ENCODE assay signal across 16 cellular contexts in genomic region chr19:30529876-30530275, GRCh38.
DNase-seq lines count a peak whose midpoint lies in the region; ATAC-seq and TF ChIP-seq lines count a peak whose summit lies in the region.
"Had no signal": no experiment of that assay in that cellular context is flagged by ENCODE, and none has a peak within 500 bp of the region (broad histone marks: within the 10 kb centered on the region; RNA-seq: fewer than 3 reads in every experiment).

No MANE protein-coding gene starts in this region.

- DNase-seq in SK-N-SH, result peak; percentile 40
- peak; percentile 28 to 51 for DNase-seq in SJCRH30
- DNase-seq in left lobe of liver (ENCODE audit: low spot score), result peak; percentile 14
- no peak for DNase-seq in KG1 (lab: John Stamatoyannopoulos, UW)
- DNase-seq in cortex of kidney (lab: John Stamatoyannopoulos, UW), result no peak
- DNase-seq in activated CD4-positive, alpha-beta T cell treated with anti-CD3 and anti-CD28 coated beads for 1 hour, result no peak
- DNase-seq: Caco-2; CD8-positive, alpha-beta memory T cell; DND-41; GDM1; H7 had no signal

- no peaks in the 10 kb centered on the region for H3K9me2 ChIP-seq in SK-N-SH

- H3K27me3 ChIP-seq in SK-N-SH (ENCODE audit: insufficient read depth) (no peaks in the 10 kb centered on the region), SJCRH30 (no peaks in the 10 kb centered on the region)
- H3K27me3 ChIP-seq: BLaER1 had no signal

- no peaks in the 10 kb centered on the region for H3K9me3 ChIP-seq in SK-N-SH
- H3K9me3 ChIP-seq in SJCRH30 (replicated peaks), result no peaks in the 10 kb centered on the region
- H3K9me3 ChIP-seq: BLaER1, Caco-2 had no signal

- WGBS in SK-N-SH (ENCODE audit: low lambda C conversion rate), result 18% methylated on average over 3 of the region's 3 CpGs

- no peaks in the 10 kb centered on the region for H3K79me2 ChIP-seq in SK-N-SH (ENCODE audit: insufficient read depth)

- no peaks in the 10 kb centered on the region for H3F3A ChIP-seq in SK-N-SH (replicated peaks; ENCODE audit: insufficient read depth)

- no peak overlapping the region for H3K4me3 ChIP-seq in SK-N-SH (ENCODE audit: low read depth in 2 of 2, low read length in 1 of 2)
- H3K4me3 ChIP-seq in SJCRH30, result no peak overlapping the region
- H3K4me3 ChIP-seq: BLaER1, GM23338 had no signal

- TF ChIP-seq EP300 in SK-N-SH (IDR thresholded peaks at IDR 0.05; ENCODE audit: borderline replicate concordance in 1 of 2, low read depth in 1 of 2, low read length in 1 of 2), result no peak

- POLR2A ChIA-PET in SK-N-SH (lab: Yijun Ruan, JAX), result no interaction called here

- H3K36me3 ChIP-seq in SK-N-SH (replicated peaks in 1 of 2; ENCODE audit: control insufficient read depth in 1 of 2, insufficient read depth in 2 of 2, low read length in 1 of 2), result no peaks in the 10 kb centered on the region
- H3K36me3 ChIP-seq in SJCRH30, result no peaks in the 10 kb centered on the region
- H3K36me3 ChIP-seq: BLaER1 had no signal

- no peak for TF ChIP-seq RAD21 in SK-N-SH (IDR thresholded peaks at IDR 0.05; ENCODE audit: low read length)

- H3K4me1 ChIP-seq in SK-N-SH (ENCODE audit: control insufficient read depth in 1 of 2, insufficient read depth in 2 of 2, low read depth in 1 of 2, low read length in 1 of 2), result peaks cover 0 to 10% of the 10 kb centered on the region in 2 experiments; a peak in 1 of 4 replicates
- peaks cover 28% of the 10 kb centered on the region for H3K4me1 ChIP-seq in SJCRH30
- H3K4me1 ChIP-seq: BLaER1, Caco-2 had no signal

- no peak overlapping the region for H3K4me2 ChIP-seq in SK-N-SH
- H3K4me2 ChIP-seq: BLaER1, GM23338 had no signal

- no peaks in the 10 kb centered on the region for H4K20me1 ChIP-seq in SK-N-SH (ENCODE audit: insufficient read depth)
- H4K20me1 ChIP-seq: BLaER1 had no signal

- H3K27ac ChIP-seq in SK-N-SH (ENCODE audit: low read depth in 2 of 2, low read length in 1 of 2), result no peak overlapping the region
- no peak overlapping the region for H3K27ac ChIP-seq in SJCRH30
- H3K27ac ChIP-seq: 22Rv1, BLaER1 had no signal

- H2AFZ ChIP-seq in SK-N-SH (ENCODE audit: low read depth), result no peak overlapping the region
- H2AFZ ChIP-seq: GM23338 had no signal

- CTCF ChIA-PET in SK-N-SH (lab: Yijun Ruan, JAX), result interaction anchor here (1.0 kb wide), 1 partner anchor 98 kb away, joined by 3 read pairs; no protein-coding TSS in a partner anchor

- ATAC-seq in SK-N-SH treated with all-trans-retinoic acid at 6 μM for 48 hours (no peak), left lobe of liver (no peak)
- ATAC-seq: GM23338, HepG2 had no signal

- H3K9ac ChIP-seq in SK-N-SH, result no peak overlapping the region
- H3K9ac ChIP-seq: BLaER1 had no signal

- no peak for TF ChIP-seq CTCF in SK-N-SH (IDR thresholded peaks at IDR 0.05)

TF ChIP-seq in SK-N-SH, 30 proteins besides CTCF, POLR2A, EP300 and RAD21:
- TF ChIP-seq RCOR1 (IDR thresholded peaks at IDR 0.05; ENCODE audit: low read length) (no peak), RXRA (IDR thresholded peaks at IDR 0.05; ENCODE audit: borderline replicate concordance, low read depth) (no peak), TEAD4 (IDR thresholded peaks at IDR 0.05; ENCODE audit: borderline replicate concordance, insufficient read depth) (no peak), RFX5 (IDR thresholded peaks at IDR 0.05; ENCODE audit: low read length) (no peak), YY1 (IDR thresholded peaks at IDR 0.05; ENCODE audit: low read depth) (no peak), USF2 (IDR thresholded peaks at IDR 0.05; ENCODE audit: borderline replicate concordance, low read depth, low read length) (no peak), TCF12 (IDR thresholded peaks at IDR 0.05) (no peak), REST (IDR thresholded peaks at IDR 0.05; ENCODE audit: low read depth, low read length) (no peak), GATA2 (CRISPR knock-in tag; IDR thresholded peaks at IDR 0.05) (no peak)
TF ChIP-seq in SK-N-SH: peak in this region for 0.

TF ChIP-seq in SK-N-SH treated with all-trans-retinoic acid at 6 μM for 48 hours, 23 proteins besides CTCF, POLR2A, EP300 and RAD21:
- TF ChIP-seq ZFP3 (CRISPR knock-in tag; IDR thresholded peaks at IDR 0.05), result no peak
- no peak for TF ChIP-seq ZNF8 (CRISPR knock-in tag; IDR thresholded peaks at IDR 0.05)
- no peak for TF ChIP-seq GLIS3 (CRISPR knock-in tag; IDR thresholded peaks at IDR 0.05)
- no peak for TF ChIP-seq ARNTL (CRISPR knock-in tag; IDR thresholded peaks at IDR 0.05; ENCODE audit: borderline replicate concordance, low read depth)
- TF ChIP-seq ESRRG (CRISPR knock-in tag; IDR thresholded peaks at IDR 0.05), result no peak
- no peak for TF ChIP-seq ISL1 (CRISPR knock-in tag; IDR thresholded peaks at IDR 0.05)
- no peak for TF ChIP-seq CSDC2 (CRISPR knock-in tag; IDR thresholded peaks at IDR 0.05)
- no peak for TF ChIP-seq ZC3H10 (CRISPR knock-in tag; IDR thresholded peaks at IDR 0.05)
- no peak for TF ChIP-seq SNAI2 (CRISPR knock-in tag; IDR thresholded peaks at IDR 0.05)
- TF ChIP-seq CREB5 (CRISPR knock-in tag; IDR thresholded peaks at IDR 0.05; ENCODE audit: low read depth), result no peak
- TF ChIP-seq ZNF70 (CRISPR knock-in tag; IDR thresholded peaks at IDR 0.05), result no peak
- TF ChIP-seq OSR1 (CRISPR knock-in tag; IDR thresholded peaks at IDR 0.05), result no peak
- TF ChIP-seq CSRNP3 (CRISPR knock-in tag; IDR thresholded peaks at IDR 0.05), result no peak
- no peak for TF ChIP-seq RARB (CRISPR knock-in tag; IDR thresholded peaks at IDR 0.05)
- TF ChIP-seq PPARA (CRISPR knock-in tag; IDR thresholded peaks at IDR 0.05; ENCODE audit: borderline replicate concordance), result no peak
TF ChIP-seq in SK-N-SH treated with all-trans-retinoic acid at 6 μM for 48 hours: peak in this region for 0.

Comparison
In these comparisons a context has a peak if more than half of its experiments do, and no peak if none do; other contexts are left out.
1. DNase-seq: peak in SK-N-SH (single experiment), SJCRH30 (2 of 2) and left lobe of liver (single experiment); none in KG1 (single experiment), cortex of kidney (single experiment) and activated CD4-positive, alpha-beta T cell treated with anti-CD3 and anti-CD28 coated beads for 1 hour (single experiment).